In the genomic region with DNA sequence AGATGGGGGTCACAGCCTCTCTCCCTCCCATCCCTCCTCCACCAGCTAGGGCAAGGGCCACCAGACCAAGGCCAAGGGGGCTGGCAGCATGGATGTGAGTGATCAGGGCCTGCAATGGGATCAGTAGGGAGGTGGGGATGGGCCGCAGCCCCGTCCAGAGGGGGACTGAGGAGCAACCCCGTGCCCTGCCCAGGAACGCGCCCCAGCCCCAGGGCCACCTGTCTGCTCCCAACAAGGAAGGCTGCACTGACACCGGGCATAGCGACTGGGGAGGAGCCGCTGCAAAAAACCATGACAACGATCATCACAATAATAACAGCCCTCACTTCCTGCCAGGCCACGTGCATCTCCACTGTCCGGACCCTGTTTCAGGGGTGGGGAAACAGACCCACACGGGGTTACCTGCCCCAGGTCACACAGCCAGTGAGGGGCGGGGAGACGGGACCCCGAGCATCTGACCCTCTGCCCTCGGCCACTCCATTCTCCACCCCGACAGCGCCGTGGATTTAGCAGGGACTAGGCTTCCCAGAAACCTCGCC, we compare ENCODE assay signal across 8 cellular contexts. TPM values are rescaled to one million over a fixed set of nuclear protein-coding genes. Genes with fewer than 3 reads are reported as not detected.
A peak's percentile ranks its signal among the peaks of the same experiment; 100 is the strongest.
DNase-seq lines count a peak whose midpoint lies in the region; ATAC-seq, FAIRE-seq and TF ChIP-seq lines count a peak whose summit lies in the region.

No MANE protein-coding gene starts in this region.

- ATAC-seq in HG02840 (IDR thresholded peaks at IDR 0.05; ENCODE audit: low FRiP score, unreplicated experiment) = no peak
- ATAC-seq in activated T-cell treated with anti-CD3 and anti-CD28 coated beads, Interleukin-2, amount 50 U/mL, for 72 hours (replicated peaks in 1 of 2) = no peak

- H2BK15ac ChIP-seq in H1 (ENCODE audit: low read length) = no peak overlapping the region

- H3K9ac ChIP-seq in H1 (replicated peaks in 1 of 4; ENCODE audit: extremely low read depth in 1 of 4, low read depth in 3 of 4, low read length in 3 of 4) (no peak overlapping the region), rectal smooth muscle tissue (ENCODE audit: low read length) (no peak overlapping the region)

- no peak overlapping the region for H3K27ac Mint-ChIP-seq in activated T-cell treated with anti-CD3 and anti-CD28 coated beads, Interleukin-2, amount 50 U/mL, for 72 hours

- H3K4me3 Mint-ChIP-seq in activated T-cell treated with anti-CD3 and anti-CD28 coated beads, Interleukin-2, amount 50 U/mL, for 72 hours = no peak overlapping the region

- DNase-seq in GM12865 (ENCODE audit: low read depth) = peak; percentile 48
- DNase-seq in NCI-H2081 treated with DMSO at 0.1 percent for 48 hours (lab: John Stamatoyannopoulos, UW) = peak; percentile 39
- no peak for DNase-seq in H1 (ENCODE audit: low read depth in 1 of 2, low spot score in 2 of 2)
- DNase-seq in activated T-cell treated with anti-CD3 and anti-CD28 coated beads, Interleukin-2, amount 50 U/mL, for 72 hours = no peak
- DNase-seq in NCI-H128 (lab: John Stamatoyannopoulos, UW; ENCODE audit: unreplicated experiment) = no peak
- no peak for DNase-seq in activated CD4-positive, alpha-beta T cell treated with anti-CD3 and anti-CD28 coated beads, Interleukin-2, amount 50 U/mL, for 48 hours

- no peak overlapping the region for H3K18ac ChIP-seq in H1 (ENCODE audit: extremely low read depth, low read length)

- CTCF ChIA-PET in H1 (lab: Charles Lee; ENCODE audit: partially characterized antibody) = no interaction called here

- H3K4me2 ChIP-seq in H1 (ENCODE audit: insufficient read depth in 1 of 2, low read depth in 2 of 2, low read length in 2 of 2) = no peak overlapping the region

- no peak for TF ChIP-seq EP300 in H1 (IDR thresholded peaks at IDR 0.05; ENCODE audit: borderline replicate concordance in 1 of 2, low read depth in 2 of 2, low read length in 2 of 2)

- H3K4me1 ChIP-seq in H1 (replicated peaks in 1 of 4; ENCODE audit: control insufficient read depth in 3 of 4, insufficient read depth in 4 of 4, low read length in 3 of 4) = peaks cover 0 to 51% (median 27%) of the 10 kb centered on the region in 4 experiments; a peak in 6 of 7 replicates
- H3K4me1 ChIP-seq in rectal smooth muscle tissue (ENCODE audit: control insufficient read depth, insufficient read depth, low read length) = peaks cover 44% of the 10 kb centered on the region

- no peak overlapping the region for H3K14ac ChIP-seq in H1 (ENCODE audit: insufficient read length)

- H3K27me3 Mint-ChIP-seq in activated T-cell treated with anti-CD3 and anti-CD28 coated beads, Interleukin-2, amount 50 U/mL, for 72 hours (ENCODE audit: low read depth) = no peaks in the 10 kb centered on the region

- peaks cover 31 to 46% of the 10 kb centered on the region in 2 experiments for H4K20me1 ChIP-seq in H1 (replicated peaks in 1 of 2; ENCODE audit: control insufficient read depth in 1 of 2, insufficient read depth in 2 of 2, low read length in 2 of 2)

- H3K27me3 ChIP-seq in H1 (replicated peaks in 1 of 4; ENCODE audit: control insufficient read depth in 3 of 4, extremely low read depth in 1 of 4, insufficient read depth in 3 of 4, low read length in 3 of 4) (no peaks in the 10 kb centered on the region), rectal smooth muscle tissue (ENCODE audit: control insufficient read depth, insufficient read depth, low read length) (no peaks in the 10 kb centered on the region)

- no peak overlapping the region for H2AFZ ChIP-seq in H1 (ENCODE audit: low read length)

- no peak overlapping the region; the same call in 1 of the 2 replicates for H2AK5ac ChIP-seq in H1 (ENCODE audit: low read depth, low read length)

- no peak overlapping the region for H4K91ac ChIP-seq in H1 (replicated peaks; ENCODE audit: insufficient read length, low read length)

- no peak overlapping the region for H2BK12ac ChIP-seq in H1 (ENCODE audit: low read depth, low read length)

- no peaks in the 10 kb centered on the region; a peak in 2 of 8 replicates for H3K36me3 ChIP-seq in H1 (ENCODE audit: control insufficient read depth in 2 of 4, insufficient read depth in 4 of 4, low read length in 3 of 4)
- no peaks in the 10 kb centered on the region for H3K36me3 ChIP-seq in rectal smooth muscle tissue (ENCODE audit: control insufficient read depth, insufficient read depth, low read length)

- TF ChIP-seq POLR2A in H1 (IDR thresholded peaks at IDR 0.05; ENCODE audit: control extremely low read depth in 1 of 2, low read depth in 2 of 2, low read length in 2 of 2) = no peak

- peaks cover 50 to 88% of the 10 kb centered on the region in 2 experiments for H3K79me2 ChIP-seq in H1 (ENCODE audit: control insufficient read depth in 1 of 2, insufficient read depth in 2 of 2, low read length in 2 of 2)

- no peak for TF ChIP-seq RAD21 in H1 (IDR thresholded peaks at IDR 0.05 in 1 of 2, conservative IDR thresholded peaks at IDR 0.05 in 1 of 2; ENCODE audit: low read depth in 2 of 2, low read length in 2 of 2)

- 80% methylated on average over 17 of the region's 20 CpGs; no CpG with 5 or more reads in 1 of the 2 experiments for WGBS in H1 (ENCODE audit: extremely low coverage in 1 of 2, insufficient coverage in 1 of 2, insufficient read length in 1 of 2, insufficient replicate concordance in 2 of 2, low coverage in 1 of 2, low lambda C conversion rate in 2 of 2, missing lambda C conversion rate in 1 of 2), 2 experiments

- POLR2A ChIA-PET in H1 (lab: Charles Lee; ENCODE audit: partially characterized antibody) = interaction anchor here (1.6 kb wide), 1 partner anchor 18 kb away, joined by 5 read pairs; no protein-coding TSS in a partner anchor

- peaks cover 54% of the 10 kb centered on the region for H3K4me1 Mint-ChIP-seq in activated T-cell treated with anti-CD3 and anti-CD28 coated beads, Interleukin-2, amount 50 U/mL, for 72 hours (ENCODE audit: low read depth)

- TF ChIP-seq CTCF in GM12865 (IDR thresholded peaks at IDR 0.05; ENCODE audit: insufficient read depth, low read depth, low read length, missing control alignments) (no peak), H1 (IDR thresholded peaks at IDR 0.05; ENCODE audit: control extremely low read depth in 1 of 3, insufficient read depth in 1 of 3, low read depth in 1 of 3, low read length in 3 of 3) (no peak)

- no peak overlapping the region for H2BK120ac ChIP-seq in H1 (replicated peaks; ENCODE audit: low read depth, low read length)

- no peaks in the 10 kb centered on the region for H3K36me3 Mint-ChIP-seq in activated T-cell treated with anti-CD3 and anti-CD28 coated beads, Interleukin-2, amount 50 U/mL, for 72 hours (ENCODE audit: insufficient read depth in 2 of 2)

- H3K23ac ChIP-seq in H1 (ENCODE audit: insufficient read length) = no peak overlapping the region

- H3K9me3 ChIP-seq in H1 (ENCODE audit: insufficient read depth in 2 of 2, low read depth in 1 of 2, low read length in 1 of 2) = no peaks in the 10 kb centered on the region

- H2BK20ac ChIP-seq in H1 (ENCODE audit: low read length) = no peak overlapping the region

- no peak overlapping the region for H3K56ac ChIP-seq in H1 (replicated peaks; ENCODE audit: insufficient read length, low read depth, low read length)

- H3K9me3 Mint-ChIP-seq in activated T-cell treated with anti-CD3 and anti-CD28 coated beads, Interleukin-2, amount 50 U/mL, for 72 hours = no peaks in the 10 kb centered on the region

- H3K4ac ChIP-seq in H1 (replicated peaks; ENCODE audit: insufficient read length, low read depth, low read length) = no peak overlapping the region

- H3K23me2 ChIP-seq in H1 (ENCODE audit: low read depth, low read length) = no peaks in the 10 kb centered on the region

- no peak for FAIRE-seq in H1 (lab: Jason Lieb, UNC)

- H3K27ac ChIP-seq in H1 (ENCODE audit: low read depth, low read length) = peak overlapping the region; percentile 49
- no peak overlapping the region for H3K27ac ChIP-seq in rectal smooth muscle tissue (ENCODE audit: low read depth, low read length)

- H3K4me3 ChIP-seq in GM12865 (ENCODE audit: low read depth, low read length) (no peak overlapping the region), H1 (ENCODE audit: extremely low read depth in 1 of 4, insufficient read depth in 2 of 4, low read depth in 3 of 4, low read length in 4 of 4) (no peak overlapping the region), rectal smooth muscle tissue (ENCODE audit: low read length) (peak overlapping the region; percentile 4)

- H2BK5ac ChIP-seq in H1 (ENCODE audit: low read depth, low read length) = 0 out of 2 replicates have a peak overlapping the region, but pooled peaks have one; percentile 71

- no peak overlapping the region for H4K8ac ChIP-seq in H1 (ENCODE audit: extremely low read depth, insufficient read depth, low read length)

- H3K79me1 ChIP-seq in H1 (ENCODE audit: low read depth, low read length) = peaks cover 16% of the 10 kb centered on the region

- no peak overlapping the region for H4K5ac ChIP-seq in H1 (ENCODE audit: insufficient read length, low read depth, low read length)

TF ChIP-seq in H1, 55 proteins besides CTCF, POLR2A, EP300 and RAD21 (continues in another document):
- TF ChIP-seq CTBP2 (IDR thresholded peaks at IDR 0.05; ENCODE audit: borderline replicate concordance, insufficient read depth, insufficient read length, low read length) (no peak), YY1 (IDR thresholded peaks at IDR 0.05; ENCODE audit: low read depth, low read length) (no peak), TCF12 (IDR thresholded peaks at IDR 0.05; ENCODE audit: low read depth, low read length) (no peak), JUND (IDR thresholded peaks at IDR 0.05; ENCODE audit: low read length) (no peak), GABPA (IDR thresholded peaks at IDR 0.05; ENCODE audit: borderline replicate concordance, insufficient read depth, low read length) (no peak)

RNA-seq across cellular contexts. Expression of a gene that starts 24.3 kb away (rescaled TPM):
- total RNA-seq in H1 (2021; fragmentation: NEBNext Ultra II Directional; extraction: Animal tissue kit (Norgen Biotek cat#: 25700)) = 275 TPM in 2 replicates
- 14.8 and 25.3 TPM in 2 replicates for polyA plus RNA-seq in H1 (2011; rRNA removed)
- polyA plus RNA-seq in H1 (2011; cell fraction: cytosol; rRNA removed) = 13.5 TPM
- 54.3 TPM for polyA plus RNA-seq in H1 (2011; cell fraction: nucleus; rRNA removed)
- 125 to 153 TPM (median 138 TPM) in 4 replicates for polyA plus RNA-seq in H1 (2012, experiment 1 of 2)
- 70.3 TPM for polyA plus RNA-seq in H1 (2012, experiment 2 of 2)
- polyA plus RNA-seq in H1 (2013, experiment 1 of 2) = 103 TPM
- 111 TPM for polyA plus RNA-seq in H1 (2013, experiment 2 of 2)
- 28.8 and 30.2 TPM in 2 replicates for polyA minus RNA-seq in H1 (2011; rRNA and poly(A)+ RNA removed)
- polyA minus RNA-seq in H1 (2011; cell fraction: cytosol; rRNA and poly(A)+ RNA removed) = 93.4 TPM
- 81.3 TPM for polyA minus RNA-seq in H1 (2011; cell fraction: nucleus; rRNA and poly(A)+ RNA removed)
- total RNA-seq in activated T-cell treated with anti-CD3 and anti-CD28 coated beads, Interleukin-2, amount 50 U/mL, for 72 hours = 100 to 1,000 TPM; 125 to 142 TPM

Comparison
In these comparisons a context has a peak if more than half of its experiments do, and no peak if none do; other contexts are left out.
1. DNase-seq: peak in GM12865 (single experiment) and NCI-H2081 treated with DMSO at 0.1 percent for 48 hours (single experiment); none in H1 (0 of 2), activated T-cell treated with anti-CD3 and anti-CD28 coated beads, Interleukin-2, amount 50 U/mL, for 72 hours (0 of 2), NCI-H128 (single experiment) and activated CD4-positive, alpha-beta T cell treated with anti-CD3 and anti-CD28 coated beads, Interleukin-2, amount 50 U/mL, for 48 hours (0 of 2).